ENCODE assay signal across 19 cellular contexts in genomic region chr14:95065411-95065810, GRCh38.
"Had no signal": no experiment of that assay in that cellular context is flagged by ENCODE, and none has a peak within 500 bp of the region (broad histone marks: within the 10 kb centered on the region; RNA-seq: fewer than 3 reads in every experiment).

No MANE protein-coding gene starts in this region.

- H3K27ac Mint-ChIP-seq: activated CD4-positive, alpha-beta T cell treated with anti-CD3 and anti-CD28 coated beads, Interleukin-2, amount 10 ng/mL, durations not matched to agents 24 days and 14 days; activated CD8-positive, alpha-beta T cell treated with anti-CD3 and anti-CD28 coated beads, Interleukin-2, amount 10 ng/mL, durations not matched to agents 7 days and 5 days; activated naive CD4-positive, alpha-beta T cell treated with anti-CD3 and anti-CD28 coated beads, Interleukin-2, amount 50 U/mL, for 24 hours; immature natural killer cell; mesothelial cell of epicardium; naive thymus-derived CD8-positive, alpha-beta T cell had no signal

- H3K4me3 Mint-ChIP-seq: activated CD4-positive, alpha-beta T cell treated with anti-CD3 and anti-CD28 coated beads, Interleukin-2, amount 10 ng/mL, durations not matched to agents 24 days and 14 days; activated CD8-positive, alpha-beta T cell treated with anti-CD3 and anti-CD28 coated beads, Interleukin-2, amount 10 ng/mL, durations not matched to agents 7 days and 5 days; activated naive CD4-positive, alpha-beta T cell treated with anti-CD3 and anti-CD28 coated beads, Interleukin-2, amount 50 U/mL, for 24 hours; immature natural killer cell; mesothelial cell of epicardium; naive thymus-derived CD8-positive, alpha-beta T cell had no signal

- DNase-seq: activated CD4-positive, alpha-beta T cell treated with anti-CD3 and anti-CD28 coated beads, Interleukin-2, amount 10 ng/mL, durations not matched to agents 24 days and 14 days; activated CD8-positive, alpha-beta T cell treated with anti-CD3 and anti-CD28 coated beads, Interleukin-2, amount 10 ng/mL, durations not matched to agents 7 days and 5 days; activated gamma-delta T cell treated with Interleukin-2 at 50 U/mL for 16 hours; anterior cingulate cortex; body of pancreas; dermis blood vessel endothelial cell; effector memory CD4-positive, alpha-beta T cell; foreskin melanocyte; immature natural killer cell; kidney glomerular epithelial cell; left lung; naive thymus-derived CD8-positive, alpha-beta T cell; ovary; stimulated activated CD4-positive, alpha-beta T cell treated with anti-CD3 and anti-CD28 coated beads, Interleukin-4, amount 100 ng/mL, for 1 hour; stimulated activated naive CD4-positive, alpha-beta T cell; T-helper 2 cell; upper lobe of left lung had no signal

- H3K4me1 Mint-ChIP-seq: activated CD4-positive, alpha-beta T cell treated with anti-CD3 and anti-CD28 coated beads, Interleukin-2, amount 10 ng/mL, durations not matched to agents 24 days and 14 days; activated naive CD4-positive, alpha-beta T cell treated with anti-CD3 and anti-CD28 coated beads, Interleukin-2, amount 50 U/mL, for 24 hours; immature natural killer cell had no signal

- H3K36me3 Mint-ChIP-seq: activated naive CD4-positive, alpha-beta T cell treated with anti-CD3 and anti-CD28 coated beads, Interleukin-2, amount 50 U/mL, for 24 hours; immature natural killer cell; mesothelial cell of epicardium; naive thymus-derived CD8-positive, alpha-beta T cell had no signal

- H3K27me3 Mint-ChIP-seq: activated CD4-positive, alpha-beta T cell treated with anti-CD3 and anti-CD28 coated beads, Interleukin-2, amount 10 ng/mL, durations not matched to agents 24 days and 14 days; activated naive CD4-positive, alpha-beta T cell treated with anti-CD3 and anti-CD28 coated beads, Interleukin-2, amount 50 U/mL, for 24 hours had no signal

- H3K9me3 Mint-ChIP-seq: activated CD4-positive, alpha-beta T cell treated with anti-CD3 and anti-CD28 coated beads, Interleukin-2, amount 10 ng/mL, durations not matched to agents 24 days and 14 days; activated naive CD4-positive, alpha-beta T cell treated with anti-CD3 and anti-CD28 coated beads, Interleukin-2, amount 50 U/mL, for 24 hours; immature natural killer cell; naive thymus-derived CD8-positive, alpha-beta T cell had no signal
